8 cellular contexts compared by ENCODE assay signal in genomic region chr15:40436116-40436891, GRCh38. TPM values are rescaled to one million over a fixed set of nuclear protein-coding genes. Genes with fewer than 3 reads are reported as not detected.
A peak's percentile ranks its signal among the peaks of the same experiment; 100 is the strongest.
DNase-seq lines count a peak whose midpoint lies in the region; ATAC-seq and TF ChIP-seq lines count a peak whose summit lies in the region.

No MANE protein-coding gene starts in this region.

- H3K27me3 Mint-ChIP-seq in activated CD8-positive, alpha-beta memory T cell treated with anti-CD3 and anti-CD28 coated beads, Interleukin-2, amount 10 ng/mL, durations not matched to agents 7 days and 5 days, result peaks cover 61% of the 10 kb centered on the region
- peaks cover 57% of the 10 kb centered on the region for H3K27me3 Mint-ChIP-seq in activated T-helper 1 cell treated with anti-CD3 and anti-CD28 coated beads, Interleukin-12 subunit alpha, Interleukin-12 subunit beta, Interleukin-2, Interleukin-4 antibody, amounts not matched to agents 30 ng/mL and 10 ng/mL and 1 ng/mL, durations not matched to agents 14 hours and 24 hours and 36 hours (ENCODE audit: insufficient read depth)

- TF ChIP-seq POLR2A in testis (IDR thresholded peaks at IDR 0.05), result no peak

- H3K4me3 ChIP-seq in iPS-20b (ENCODE audit: low read length), result peak overlapping the region; percentile 92
- H3K4me3 ChIP-seq in testis, result peak overlapping the region; percentile 37 to 58

- peaks cover 79% of the 10 kb centered on the region for H3K27me3 ChIP-seq in iPS-20b (ENCODE audit: insufficient read depth, low read length)
- no peaks in the 10 kb centered on the region for H3K27me3 ChIP-seq in testis

- no peaks in the 10 kb centered on the region for H3K36me3 Mint-ChIP-seq in activated CD8-positive, alpha-beta memory T cell treated with anti-CD3 and anti-CD28 coated beads, Interleukin-2, amount 10 ng/mL, durations not matched to agents 7 days and 5 days
- no peaks in the 10 kb centered on the region for H3K36me3 Mint-ChIP-seq in activated T-helper 1 cell treated with anti-CD3 and anti-CD28 coated beads, Interleukin-12 subunit alpha, Interleukin-12 subunit beta, Interleukin-2, Interleukin-4 antibody, amounts not matched to agents 30 ng/mL and 10 ng/mL and 1 ng/mL, durations not matched to agents 14 hours and 24 hours and 36 hours (ENCODE audit: low read depth)

- 2% methylated on average over 12 to 30 of the region's 39 CpGs for WGBS in testis, 2 donors

- peak overlapping the region; percentile 94; the same call in 1 of the 2 replicates for H3K9ac ChIP-seq in iPS-20b (ENCODE audit: low read depth, low read length)

- DNase-seq in activated CD8-positive, alpha-beta memory T cell treated with anti-CD3 and anti-CD28 coated beads for 24 hours, result peak; percentile 64
- no peak for DNase-seq in activated CD8-positive, alpha-beta memory T cell treated with anti-CD3 and anti-CD28 coated beads, Interleukin-2, amount 10 ng/mL, durations not matched to agents 7 days and 5 days
- DNase-seq in activated T-helper 1 cell treated with anti-CD3 and anti-CD28 coated beads, Interleukin-12 subunit alpha, Interleukin-12 subunit beta, Interleukin-2, Interleukin-4 antibody, amounts not matched to agents 30 ng/mL and 10 ng/mL and 1 ng/mL, durations not matched to agents 14 hours and 24 hours and 36 hours (ENCODE audit: low spot score), result no peak
- DNase-seq in testis (no peak), sciatic nerve (ENCODE audit: low spot score) (no peak), AG08395 (ENCODE audit: low spot score) (no peak)

- H3K4me1 ChIP-seq in iPS-20b (ENCODE audit: insufficient read depth, low read length), result peaks cover 23% of the 10 kb centered on the region
- H3K4me1 ChIP-seq in testis, result peaks cover 37% of the 10 kb centered on the region

- no peak overlapping the region for H3K4me3 Mint-ChIP-seq in activated CD8-positive, alpha-beta memory T cell treated with anti-CD3 and anti-CD28 coated beads, Interleukin-2, amount 10 ng/mL, durations not matched to agents 7 days and 5 days
- peak overlapping the region; percentile 56 for H3K4me3 Mint-ChIP-seq in activated T-helper 1 cell treated with anti-CD3 and anti-CD28 coated beads, Interleukin-12 subunit alpha, Interleukin-12 subunit beta, Interleukin-2, Interleukin-4 antibody, amounts not matched to agents 30 ng/mL and 10 ng/mL and 1 ng/mL, durations not matched to agents 14 hours and 24 hours and 36 hours

- H3K9me3 ChIP-seq in iPS-20b (ENCODE audit: insufficient read depth, low read depth, low read length) (no peaks in the 10 kb centered on the region), testis (no peaks in the 10 kb centered on the region)

- H3K36me3 ChIP-seq in iPS-20b (ENCODE audit: insufficient read depth, low read depth, low read length) (no peaks in the 10 kb centered on the region), testis (ENCODE audit: low read depth, missing control alignments) (no peaks in the 10 kb centered on the region)

- ATAC-seq in activated CD8-positive, alpha-beta memory T cell treated with anti-CD3 and anti-CD28 coated beads, Interleukin-2, amount 10 ng/mL, durations not matched to agents 7 days and 5 days, result no peak
- ATAC-seq in sciatic nerve, result no peak
- ATAC-seq in GM21526 (IDR thresholded peaks at IDR 0.05; ENCODE audit: low FRiP score, unreplicated experiment), result no peak

- no peak overlapping the region for H3K27ac Mint-ChIP-seq in activated CD8-positive, alpha-beta memory T cell treated with anti-CD3 and anti-CD28 coated beads, Interleukin-2, amount 10 ng/mL, durations not matched to agents 7 days and 5 days
- no peak overlapping the region for H3K27ac Mint-ChIP-seq in activated T-helper 1 cell treated with anti-CD3 and anti-CD28 coated beads, Interleukin-12 subunit alpha, Interleukin-12 subunit beta, Interleukin-2, Interleukin-4 antibody, amounts not matched to agents 30 ng/mL and 10 ng/mL and 1 ng/mL, durations not matched to agents 14 hours and 24 hours and 36 hours

- TF ChIP-seq CTCF in testis (IDR thresholded peaks at IDR 0.05), result no peak

- CTCF ChIA-PET in activated CD8-positive, alpha-beta memory T cell treated with anti-CD3 and anti-CD28 coated beads, Interleukin-2, amount 10 ng/mL, durations not matched to agents 7 days and 5 days (lab: Charles Lee), result interaction anchor here (0.9 to 2.0 kb wide), 6 partner anchors 9 to 113 kb away, joined by 3 to 9 read pairs (median 4); partner anchors contain the start of genes DISP2 and INAFM2

- peaks cover 16% of the 10 kb centered on the region for H3K4me1 Mint-ChIP-seq in activated CD8-positive, alpha-beta memory T cell treated with anti-CD3 and anti-CD28 coated beads, Interleukin-2, amount 10 ng/mL, durations not matched to agents 7 days and 5 days
- peaks cover 7% of the 10 kb centered on the region for H3K4me1 Mint-ChIP-seq in activated T-helper 1 cell treated with anti-CD3 and anti-CD28 coated beads, Interleukin-12 subunit alpha, Interleukin-12 subunit beta, Interleukin-2, Interleukin-4 antibody, amounts not matched to agents 30 ng/mL and 10 ng/mL and 1 ng/mL, durations not matched to agents 14 hours and 24 hours and 36 hours (ENCODE audit: low read depth)

- no peaks in the 10 kb centered on the region for H3K9me3 Mint-ChIP-seq in activated CD8-positive, alpha-beta memory T cell treated with anti-CD3 and anti-CD28 coated beads, Interleukin-2, amount 10 ng/mL, durations not matched to agents 7 days and 5 days (ENCODE audit: low read depth)
- H3K9me3 Mint-ChIP-seq in activated T-helper 1 cell treated with anti-CD3 and anti-CD28 coated beads, Interleukin-12 subunit alpha, Interleukin-12 subunit beta, Interleukin-2, Interleukin-4 antibody, amounts not matched to agents 30 ng/mL and 10 ng/mL and 1 ng/mL, durations not matched to agents 14 hours and 24 hours and 36 hours, result no peaks in the 10 kb centered on the region

- intact Hi-C loops in activated T-helper 1 cell treated with anti-CD3 and anti-CD28 coated beads, Interleukin-12 subunit alpha, Interleukin-12 subunit beta, Interleukin-2, Interleukin-4 antibody, amounts not matched to agents 30 ng/mL and 10 ng/mL and 1 ng/mL, durations not matched to agents 14 hours and 24 hours and 36 hours (cut with micrococcal nuclease), result no loop called here
- intact Hi-C loops in testis (cut with DNase I; ENCODE audit: low total_unique reads) (no loop called here), sciatic nerve (cut with DNase I) (no loop called here)

- H3K27ac ChIP-seq in iPS-20b (ENCODE audit: low read length), result no peak overlapping the region
- peak overlapping the region in 1 of 2 donors; percentile 53 for H3K27ac ChIP-seq in testis

RNA-seq across cellular contexts. Expression of gene BAHD1, which starts 4.4 kb away (rescaled TPM):
- total RNA-seq in activated CD8-positive, alpha-beta memory T cell treated with anti-CD3 and anti-CD28 coated beads, Interleukin-2, amount 10 ng/mL, durations not matched to agents 7 days and 5 days, result 10 to 100 TPM; 24.1 to 25.6 TPM
- 26.5 and 26.9 TPM in 2 replicates for total RNA-seq in activated T-helper 1 cell treated with anti-CD3 and anti-CD28 coated beads, Interleukin-12 subunit alpha, Interleukin-12 subunit beta, Interleukin-2, Interleukin-4 antibody, amounts not matched to agents 30 ng/mL and 10 ng/mL and 1 ng/mL, durations not matched to agents 14 hours and 24 hours and 36 hours
- total RNA-seq in testis, result 10 to 100 TPM; 52.0 to 53.9 TPM
- 47.9 TPM for polyA plus RNA-seq in testis (ENCODE audit: insufficient read depth, low read depth, low replicate concordance)
- total RNA-seq in sciatic nerve, result 17.2 TPM

RNA-seq across cellular contexts. Expression of gene IVD, which starts 30.7 kb away (rescaled TPM):
- total RNA-seq in activated CD8-positive, alpha-beta memory T cell treated with anti-CD3 and anti-CD28 coated beads, Interleukin-2, amount 10 ng/mL, durations not matched to agents 7 days and 5 days, result 10 to 100 TPM; 70.3 to 87.2 TPM
- 59.6 and 65.2 TPM in 2 replicates for total RNA-seq in activated T-helper 1 cell treated with anti-CD3 and anti-CD28 coated beads, Interleukin-12 subunit alpha, Interleukin-12 subunit beta, Interleukin-2, Interleukin-4 antibody, amounts not matched to agents 30 ng/mL and 10 ng/mL and 1 ng/mL, durations not matched to agents 14 hours and 24 hours and 36 hours
- 10 to 100 TPM; 79.1 to 94.7 TPM for total RNA-seq in testis
- 88.7 TPM for polyA plus RNA-seq in testis (ENCODE audit: insufficient read depth, low read depth, low replicate concordance)
- total RNA-seq in sciatic nerve, result 67.8 TPM

RNA-seq across cellular contexts. Expression of gene CHST14, which starts 34.5 kb away (rescaled TPM):
- total RNA-seq in activated CD8-positive, alpha-beta memory T cell treated with anti-CD3 and anti-CD28 coated beads, Interleukin-2, amount 10 ng/mL, durations not matched to agents 7 days and 5 days, result 10 to 100 TPM; 12.3 to 12.6 TPM
- total RNA-seq in activated T-helper 1 cell treated with anti-CD3 and anti-CD28 coated beads, Interleukin-12 subunit alpha, Interleukin-12 subunit beta, Interleukin-2, Interleukin-4 antibody, amounts not matched to agents 30 ng/mL and 10 ng/mL and 1 ng/mL, durations not matched to agents 14 hours and 24 hours and 36 hours, result 9.7 and 10.2 TPM in 2 replicates
- total RNA-seq in testis, result 10 to 100 TPM in 1 of 2 donors, 1 to 10 TPM in 1; 5.4 to 13.0 TPM
- 16.7 TPM for polyA plus RNA-seq in testis (ENCODE audit: insufficient read depth, low read depth, low replicate concordance)
- 13.5 TPM for total RNA-seq in sciatic nerve

RNA-seq across cellular contexts. Expression of gene KNSTRN, which starts 53.8 kb away (rescaled TPM):
- 10 to 100 TPM; 77.1 to 82.0 TPM for total RNA-seq in activated CD8-positive, alpha-beta memory T cell treated with anti-CD3 and anti-CD28 coated beads, Interleukin-2, amount 10 ng/mL, durations not matched to agents 7 days and 5 days
- 48.4 and 52.1 TPM in 2 replicates for total RNA-seq in activated T-helper 1 cell treated with anti-CD3 and anti-CD28 coated beads, Interleukin-12 subunit alpha, Interleukin-12 subunit beta, Interleukin-2, Interleukin-4 antibody, amounts not matched to agents 30 ng/mL and 10 ng/mL and 1 ng/mL, durations not matched to agents 14 hours and 24 hours and 36 hours
- total RNA-seq in testis (10 to 100 TPM; 39.6 to 66.9 TPM), sciatic nerve (6.4 TPM)
- 125 TPM for polyA plus RNA-seq in testis (ENCODE audit: insufficient read depth, low read depth, low replicate concordance)
